Comparison of ENCODE assay signal across 22 cellular contexts in the genomic region with DNA sequence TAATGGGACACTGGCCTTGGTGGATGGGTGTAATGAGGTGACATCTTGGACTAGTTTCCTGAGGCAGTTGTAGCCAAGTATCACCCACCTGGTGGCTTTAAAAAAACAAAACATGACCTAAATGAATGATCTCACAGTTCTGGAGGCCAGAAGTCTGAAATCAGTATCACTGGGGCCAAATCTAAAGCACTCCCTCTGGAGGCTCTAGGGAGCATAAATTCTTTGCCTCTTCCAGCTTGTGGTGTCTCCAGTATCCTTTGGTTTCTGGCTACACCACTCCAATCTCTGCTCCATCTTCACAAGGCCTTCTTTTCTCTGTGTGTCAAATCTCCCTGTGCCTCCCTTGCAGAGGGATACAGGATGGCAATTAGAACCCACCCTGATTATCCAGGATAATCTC.
DNase-seq lines count a peak whose midpoint lies in the region; ATAC-seq, FAIRE-seq and TF ChIP-seq lines count a peak whose summit lies in the region.
"Had no signal": no experiment of that assay in that cellular context is flagged by ENCODE, and none has a peak within 500 bp of the region (broad histone marks: within the 10 kb centered on the region; RNA-seq: fewer than 3 reads in every experiment).

No MANE protein-coding gene starts in this region.

- peak in 1 of 2 experiments; percentile 31; a peak in 1 of 4 replicates for TF ChIP-seq RAD21 in K562 (CRISPR knock-in tag; conservative IDR thresholded peaks at IDR 0.05 in 1 of 2, IDR thresholded peaks at IDR 0.05 in 1 of 2)

- no peak for TF ChIP-seq EP300 in K562 (IDR thresholded peaks at IDR 0.05; ENCODE audit: low read length)

- no peaks in the 10 kb centered on the region for H3K4me1 Mint-ChIP-seq in neural crest cell
- H3K4me1 Mint-ChIP-seq in activated T-helper 17 cell treated with anti-CD3 and anti-CD28 coated beads, Interleukin-2, amount 50 U/mL, for 72 hours: no peaks in the 10 kb centered on the region
- H3K4me1 Mint-ChIP-seq: CD4-positive, CD25-positive, alpha-beta regulatory T cell had no signal

- no peak overlapping the region for H3K4me3 ChIP-seq in K562
- H3K4me3 ChIP-seq: GM12878, HAP-1, SK-N-MC had no signal

- CTCF ChIA-PET in K562 (lab: Yijun Ruan, JAX; ENCODE audit: low intra/inter-chr PET ratio): no interaction called here

- no peak overlapping the region for H3K9ac ChIP-seq in K562 (ENCODE audit: insufficient read depth in 1 of 2, low read depth in 2 of 2, low read length in 2 of 2)

- H3K27ac ChIP-seq in K562 (ENCODE audit: extremely low read depth, low read depth, low read length): no peak overlapping the region
- H3K27ac ChIP-seq: SK-N-MC had no signal

- H3K36me3 Mint-ChIP-seq in neural crest cell (ENCODE audit: low read depth): peaks cover 3% of the 10 kb centered on the region
- no peaks in the 10 kb centered on the region for H3K36me3 Mint-ChIP-seq in activated T-helper 17 cell treated with anti-CD3 and anti-CD28 coated beads, Interleukin-2, amount 50 U/mL, for 72 hours (ENCODE audit: low read depth)
- H3K36me3 Mint-ChIP-seq: CD4-positive, CD25-positive, alpha-beta regulatory T cell had no signal

- BruUV-seq in K562 (replicated peaks; lab: Mats Ljungman, UMichigan): no TSS peak

- H3K4me1 ChIP-seq in K562 (replicated peaks in 1 of 2; ENCODE audit: control insufficient read depth in 2 of 2, insufficient read depth in 2 of 2, low read length in 2 of 2): no peaks in the 10 kb centered on the region
- H3K4me1 ChIP-seq: HAP-1 had no signal

- H4K20me1 ChIP-seq in K562 (replicated peaks; ENCODE audit: control insufficient read depth, insufficient read depth, low read length): no peaks in the 10 kb centered on the region

- FAIRE-seq in K562 (lab: Jason Lieb, UNC): no peak
- FAIRE-seq: G401.6, GM12878, GM18507 had no signal

- POLR2A ChIA-PET in K562 (lab: Yijun Ruan, JAX): interaction anchor here (0.5 kb wide), 1 partner anchor 20 kb away, joined by 3 read pairs; no protein-coding TSS in a partner anchor

- H3K9me1 ChIP-seq in K562 (ENCODE audit: control insufficient read depth, insufficient read depth, low read length): no peaks in the 10 kb centered on the region

- no peaks in the 10 kb centered on the region for H3K79me2 ChIP-seq in K562 (ENCODE audit: control insufficient read depth, insufficient read depth, low read length)

- H3K9me3 ChIP-seq in K562 (replicated peaks; ENCODE audit: control insufficient read depth, insufficient read depth, low read depth, low read length): no peaks in the 10 kb centered on the region
- H3K9me3 ChIP-seq: HAP-1 had no signal

- peaks cover 8% of the 10 kb centered on the region for H3K9me3 Mint-ChIP-seq in neural crest cell
- peaks cover 19% of the 10 kb centered on the region for H3K9me3 Mint-ChIP-seq in activated T-helper 17 cell treated with anti-CD3 and anti-CD28 coated beads, Interleukin-2, amount 50 U/mL, for 72 hours

- TF ChIP-seq CTCF in K562 (IDR thresholded peaks at IDR 0.05 in 2 of 3, conservative IDR thresholded peaks at IDR 0.05 in 1 of 3; ENCODE audit: insufficient read depth in 2 of 3, low read depth in 1 of 3, low read length in 3 of 3) (peak in 2 of 3 experiments; percentile 20 to 40; a peak in 1 of 6 replicates), neural crest cell (conservative IDR thresholded peaks at IDR 0.05) (peak; percentile 25)

- H3K36me3 ChIP-seq in K562 (ENCODE audit: control insufficient read depth, insufficient read depth, low read length): no peaks in the 10 kb centered on the region
- H3K36me3 ChIP-seq: HAP-1 had no signal

- DNase-seq in H4 (ENCODE audit: low spot score): peak; percentile 15
- DNase-seq in NCI-H146 treated with DMSO at 0.1 percent for 48 hours (lab: John Stamatoyannopoulos, UW; ENCODE audit: unreplicated experiment): peak; percentile 9
- DNase-seq in K562 (ENCODE audit: extremely low read depth in 1 of 4, low spot score in 3 of 4): no peak
- no peak for DNase-seq in neural crest cell (ENCODE audit: low read depth, low spot score)
- DNase-seq in NCI-H1694 treated with DMSO at 0.1 percent for 48 hours (lab: John Stamatoyannopoulos, UW): no peak
- DNase-seq: AML-193; CD4-positive, CD25-positive, alpha-beta regulatory T cell; DMS79 treated with DMSO at 0.1 percent for 48 hours; MV-4-11; NCI-H1417; NCI-H2029 treated with DMSO at 0.1 percent for 48 hours; NCI-H774; T-helper 1 cell had no signal

- H3K27me3 ChIP-seq in K562 (ENCODE audit: control insufficient read depth in 2 of 2, insufficient read depth in 2 of 2, low read length in 2 of 2): no peaks in the 10 kb centered on the region

- no peak overlapping the region for H2AFZ ChIP-seq in K562 (ENCODE audit: low read depth, low read length)

- H3K27ac Mint-ChIP-seq in neural crest cell (ENCODE audit: unreplicated experiment): no peak overlapping the region
- no peak overlapping the region for H3K27ac Mint-ChIP-seq in activated T-helper 17 cell treated with anti-CD3 and anti-CD28 coated beads, Interleukin-2, amount 50 U/mL, for 72 hours
- H3K27ac Mint-ChIP-seq: CD4-positive, CD25-positive, alpha-beta regulatory T cell had no signal

- in situ Hi-C loops in K562 (cut with MboI): no loop called here

- no peak overlapping the region for H3K4me3 Mint-ChIP-seq in neural crest cell
- no peak overlapping the region for H3K4me3 Mint-ChIP-seq in activated T-helper 17 cell treated with anti-CD3 and anti-CD28 coated beads, Interleukin-2, amount 50 U/mL, for 72 hours
- H3K4me3 Mint-ChIP-seq: CD4-positive, CD25-positive, alpha-beta regulatory T cell had no signal

- intact Hi-C loops in K562 (cut with micrococcal nuclease): no loop called here

- H3K4me2 ChIP-seq in K562 (ENCODE audit: insufficient read depth, low read length): no peak overlapping the region

- no peak for TF ChIP-seq POLR2A in K562 (conservative IDR thresholded peaks at IDR 0.05)

- ATAC-seq in K562 (peak; percentile 55; the same call in 2 of the 3 replicates), GM21515 (IDR thresholded peaks at IDR 0.05; ENCODE audit: unreplicated experiment) (no peak), GM21619 (IDR thresholded peaks at IDR 0.05; ENCODE audit: unreplicated experiment) (no peak)
- no peak for ATAC-seq in activated T-helper 17 cell treated with anti-CD3 and anti-CD28 coated beads, Interleukin-2, amount 50 U/mL, for 72 hours (replicated peaks)
- ATAC-seq: GM12878, Panc1 had no signal

- peaks cover 4% of the 10 kb centered on the region for H3K27me3 Mint-ChIP-seq in neural crest cell (ENCODE audit: low read depth)
- H3K27me3 Mint-ChIP-seq in activated T-helper 17 cell treated with anti-CD3 and anti-CD28 coated beads, Interleukin-2, amount 50 U/mL, for 72 hours: no peaks in the 10 kb centered on the region
- H3K27me3 Mint-ChIP-seq: CD4-positive, CD25-positive, alpha-beta regulatory T cell had no signal

TF ChIP-seq in K562, 482 proteins besides CTCF, POLR2A, EP300 and RAD21:
- TF ChIP-seq ZNF12 (CRISPR knock-in tag; IDR thresholded peaks at IDR 0.05) (no peak), MIER1 (IDR thresholded peaks at IDR 0.05; ENCODE audit: low read depth) (no peak), ZNF551 (CRISPR knock-in tag; IDR thresholded peaks at IDR 0.05) (no peak), RBM14 (IDR thresholded peaks at IDR 0.05; ENCODE audit: borderline replicate concordance, insufficient read depth, low read depth, low read length) (no peak), PPARD (CRISPR knock-in tag; IDR thresholded peaks at IDR 0.05) (no peak), ZNF232 (CRISPR knock-in tag; IDR thresholded peaks at IDR 0.05) (no peak), ZNF217 (CRISPR knock-in tag; IDR thresholded peaks at IDR 0.05) (no peak), NFE2 (IDR thresholded peaks at IDR 0.05; ENCODE audit: low read depth) (no peak)
TF ChIP-seq in K562: peak in this region for 0.

Comparison
In these comparisons a context has a peak if more than half of its experiments do, and no peak if none do; other contexts are left out.
1. DNase-seq: peak in H4 (single experiment) and NCI-H146 treated with DMSO at 0.1 percent for 48 hours (single experiment); none in K562 (0 of 4), neural crest cell (single experiment) and NCI-H1694 treated with DMSO at 0.1 percent for 48 hours (single experiment).